In the genomic region with DNA sequence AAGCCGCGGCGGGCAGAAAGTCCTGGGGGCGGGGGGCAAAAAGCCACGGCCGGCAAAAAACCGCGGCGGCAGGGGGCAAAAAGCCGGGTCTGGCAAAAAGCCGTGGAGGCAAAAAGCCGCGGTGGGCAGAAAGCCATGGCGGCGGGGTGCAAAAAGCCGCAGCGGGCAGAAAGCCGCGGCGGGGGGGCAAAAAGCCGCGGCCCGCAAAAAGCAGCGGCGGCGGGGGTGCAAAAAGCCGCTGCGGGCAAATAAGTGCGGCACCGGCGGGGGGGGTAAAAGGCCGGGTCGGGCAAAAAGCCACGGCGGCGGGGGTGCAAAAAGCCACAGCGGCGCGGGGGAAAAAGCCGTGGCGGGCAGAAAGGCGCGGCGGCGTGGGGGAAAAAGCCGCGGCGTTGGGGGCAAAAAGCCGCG, we compare ENCODE assay signal across 7 cellular contexts.
DNase-seq lines count a peak whose midpoint lies in the region; TF ChIP-seq lines count a peak whose summit lies in the region.
"Not testable (repeated sequence)": the region's sequence is repeated elsewhere in the genome, so short reads cannot be mapped to it uniquely, and the experiment has no call there.

No MANE protein-coding gene starts in this region.

- not testable (repeated sequence) for H3K27ac ChIP-seq in right atrium auricular region
- peak overlapping the region in 2 of 21 experiments; percentile 9 to 46 for H3K27ac ChIP-seq in skin epidermis

- H3K27me3 ChIP-seq in GM06990 (replicated peaks; ENCODE audit: control insufficient read depth, insufficient read depth, low read length); right atrium auricular region: not testable (repeated sequence)

- TF ChIP-seq CTCF in GM06990 (IDR thresholded peaks at IDR 0.05; ENCODE audit: insufficient read depth, low read length, poor library complexity, severe bottlenecking); right atrium auricular region (IDR thresholded peaks at IDR 0.05): not testable (repeated sequence)

- H3K36me3 Mint-ChIP-seq in dendritic cell treated with granulocyte-macrophage colony-stimulating factor and Interleukin-4, amounts not matched to agents 40 ng/mL and 50 ng/mL, for 4 days (ENCODE audit: low read depth) = not testable (repeated sequence)

- not testable (repeated sequence) for H3K36me3 ChIP-seq in GM06990 (ENCODE audit: control insufficient read depth, insufficient read depth, low read length); right atrium auricular region

- not testable (repeated sequence) for H3K9me3 ChIP-seq in right atrium auricular region

- H3K4me3 ChIP-seq in GM06990 (replicated peaks; ENCODE audit: low read depth, low read length) (peak overlapping the region; percentile 30), right atrium auricular region (peak overlapping the region; percentile 31 to 49), skin epidermis (peak overlapping the region; percentile 8 to 55 (median 44))

- DNase-seq in GM06990 (ENCODE audit: extremely low read depth, insufficient read length); right atrium auricular region (ENCODE audit: low spot score): not testable (repeated sequence)
- DNase-seq in RPMI7951 (ENCODE audit: low read depth) (peak; percentile 0), activated T-cell treated with anti-CD3 and anti-CD28 coated beads for 48 hours (ENCODE audit: low read depth) (peak; percentile 11), mucosa of gallbladder (ENCODE audit: low spot score) (peak; percentile 18)

- H3K4me1 Mint-ChIP-seq in dendritic cell treated with granulocyte-macrophage colony-stimulating factor and Interleukin-4, amounts not matched to agents 40 ng/mL and 50 ng/mL, for 4 days (ENCODE audit: low read depth) = not testable (repeated sequence)

- not testable (repeated sequence) for H3K9me3 Mint-ChIP-seq in dendritic cell treated with granulocyte-macrophage colony-stimulating factor and Interleukin-4, amounts not matched to agents 40 ng/mL and 50 ng/mL, for 4 days

- intact Hi-C loops in dendritic cell treated with granulocyte-macrophage colony-stimulating factor and Interleukin-4, amounts not matched to agents 40 ng/mL and 50 ng/mL, for 4 days (cut with micrococcal nuclease) = not testable (repeated sequence)

- not testable (repeated sequence) for H3K27me3 Mint-ChIP-seq in dendritic cell treated with granulocyte-macrophage colony-stimulating factor and Interleukin-4, amounts not matched to agents 40 ng/mL and 50 ng/mL, for 4 days

- not testable (repeated sequence) for H3K4me1 ChIP-seq in right atrium auricular region

- H3K27ac Mint-ChIP-seq in dendritic cell treated with granulocyte-macrophage colony-stimulating factor and Interleukin-4, amounts not matched to agents 40 ng/mL and 50 ng/mL, for 4 days = peak overlapping the region; percentile 48

- peak overlapping the region; percentile 72 for H3K4me3 Mint-ChIP-seq in dendritic cell treated with granulocyte-macrophage colony-stimulating factor and Interleukin-4, amounts not matched to agents 40 ng/mL and 50 ng/mL, for 4 days
